In genomic region chr10:14648936-14649335, GRCh38 we compare ENCODE assay signal across 8 cellular contexts.
DNase-seq lines count a peak whose midpoint lies in the region; ATAC-seq and TF ChIP-seq lines count a peak whose summit lies in the region.

No MANE protein-coding gene starts in this region.

- peaks cover 34 to 82% (median 72%) of the 10 kb centered on the region in 3 donors for H3K4me1 Mint-ChIP-seq in CD8-positive, alpha-beta memory T cell
- peaks cover 33% of the 10 kb centered on the region for H3K4me1 Mint-ChIP-seq in osteocyte (ENCODE audit: unreplicated experiment)

- intact Hi-C loops in posterior vena cava (cut with DNase I), result no loop called here

- POLR2A ChIA-PET in CD8-positive, alpha-beta memory T cell (lab: Charles Lee), result interaction anchor here (0.6 to 1.5 kb wide), 5 partner anchors 9 to 106 kb away, joined by 3 to 5 read pairs (median 4); no protein-coding TSS in a partner anchor

- no peaks in the 10 kb centered on the region for H3K9me3 Mint-ChIP-seq in CD8-positive, alpha-beta memory T cell
- no peaks in the 10 kb centered on the region for H3K9me3 Mint-ChIP-seq in osteocyte (ENCODE audit: unreplicated experiment)

- H3K36me3 ChIP-seq in CD8-positive, alpha-beta memory T cell (ENCODE audit: insufficient read depth, low read length), result no peaks in the 10 kb centered on the region
- H3K36me3 ChIP-seq in ectodermal cell (ENCODE audit: control insufficient read depth, insufficient read depth, low read length), result no peaks in the 10 kb centered on the region

- no peaks in the 10 kb centered on the region for H3K9me3 ChIP-seq in CD8-positive, alpha-beta memory T cell (ENCODE audit: low read length)
- no peaks in the 10 kb centered on the region for H3K9me3 ChIP-seq in ectodermal cell (ENCODE audit: control insufficient read depth, low read length)

- H3K27me3 Mint-ChIP-seq in CD8-positive, alpha-beta memory T cell, result no peaks in the 10 kb centered on the region
- peaks cover 5% of the 10 kb centered on the region for H3K27me3 Mint-ChIP-seq in osteocyte (ENCODE audit: unreplicated experiment)

- H3K4me1 ChIP-seq in CD8-positive, alpha-beta memory T cell (ENCODE audit: insufficient read depth, low read length), result peaks cover 50% of the 10 kb centered on the region
- peaks cover 21% of the 10 kb centered on the region for H3K4me1 ChIP-seq in ectodermal cell (ENCODE audit: control insufficient read depth, insufficient read depth, low read length)

- no peak for ATAC-seq in HG03097 (IDR thresholded peaks at IDR 0.05; ENCODE audit: low FRiP score, unreplicated experiment)

- peak overlapping the region; percentile 91 for H3K27ac ChIP-seq in CD8-positive, alpha-beta memory T cell (ENCODE audit: low read depth, low read length)
- H3K27ac ChIP-seq in ectodermal cell (ENCODE audit: insufficient read depth, low read depth, low read length, poor library complexity, severe bottlenecking), result peak overlapping the region; percentile 74

- peak overlapping the region; percentile 74 to 88 (median 85) for H3K4me3 Mint-ChIP-seq in CD8-positive, alpha-beta memory T cell
- no peak overlapping the region for H3K4me3 Mint-ChIP-seq in osteocyte (ENCODE audit: unreplicated experiment)

- no peaks in the 10 kb centered on the region for H3K27me3 ChIP-seq in CD8-positive, alpha-beta memory T cell (ENCODE audit: insufficient read depth, low read length, poor library complexity, severe bottlenecking)
- H3K27me3 ChIP-seq in ectodermal cell (ENCODE audit: control insufficient read depth, insufficient read depth, low read length, poor library complexity, severe bottlenecking), result no peaks in the 10 kb centered on the region

- CTCF ChIA-PET in CD8-positive, alpha-beta memory T cell (lab: Charles Lee), result no interaction called here

- no peak for TF ChIP-seq CTCF in osteocyte (IDR thresholded peaks at IDR 0.05)

- no peak for DNase-seq in CD8-positive, alpha-beta memory T cell
- DNase-seq in NCI-H146 treated with DMSO at 0.1 percent for 48 hours (lab: John Stamatoyannopoulos, UW; ENCODE audit: unreplicated experiment) (peak; percentile 26), osteocyte (ENCODE audit: extremely low spot score, unreplicated experiment) (no peak), posterior vena cava (ENCODE audit: low spot score) (no peak), NCI-H187 (lab: John Stamatoyannopoulos, UW) (no peak), iPS-NIHi7 (ENCODE audit: extremely low spot score) (no peak)

- no peaks in the 10 kb centered on the region for H3K36me3 Mint-ChIP-seq in CD8-positive, alpha-beta memory T cell
- H3K36me3 Mint-ChIP-seq in osteocyte (ENCODE audit: unreplicated experiment), result no peaks in the 10 kb centered on the region

- WGBS in ectodermal cell, 2 experiments, result 69 to 75% methylated on average over 3 of the region's 3 CpGs

- H3K27ac Mint-ChIP-seq in CD8-positive, alpha-beta memory T cell, result peak overlapping the region; percentile 97 to 100 (median 99)
- peak overlapping the region; percentile 75 for H3K27ac Mint-ChIP-seq in osteocyte (ENCODE audit: unreplicated experiment)

- peak overlapping the region; percentile 46 for H3K4me3 ChIP-seq in CD8-positive, alpha-beta memory T cell (ENCODE audit: low read length)
- no peak overlapping the region for H3K4me3 ChIP-seq in ectodermal cell (ENCODE audit: insufficient read depth, low read depth, low read length)
